In the genomic region with DNA sequence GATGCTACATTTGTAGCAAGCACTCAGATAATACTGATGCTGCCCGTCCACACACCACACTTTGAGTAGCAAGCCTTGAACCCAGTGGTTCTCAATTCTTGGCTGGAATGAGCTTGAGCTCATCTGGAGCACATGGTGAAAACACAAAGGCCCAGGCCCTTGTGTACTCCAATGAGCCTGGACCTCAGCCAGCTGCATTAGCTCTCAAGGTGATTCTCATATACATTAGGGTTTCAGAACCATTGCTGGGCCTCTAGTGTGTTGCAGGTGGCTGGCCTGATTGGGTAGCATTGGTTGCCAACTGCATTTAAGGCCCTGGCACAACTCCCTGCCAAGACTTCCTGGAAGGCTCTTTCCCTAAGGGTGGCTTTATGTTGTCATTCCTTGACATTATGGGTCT, we compare ENCODE assay signal across 15 cellular contexts.
"Had no signal": no experiment of that assay in that cellular context is flagged by ENCODE, and none has a peak within 500 bp of the region (broad histone marks: within the 10 kb centered on the region; RNA-seq: fewer than 3 reads in every experiment).

No MANE protein-coding gene starts in this region.

- H3K9me3 Mint-ChIP-seq: activated CD4-positive, alpha-beta T cell treated with anti-CD3 and anti-CD28 coated beads, Interleukin-2, amount 10 ng/mL, durations not matched to agents 7 days and 5 days; activated naive CD8-positive, alpha-beta T cell treated with anti-CD3 and anti-CD28 coated beads, Interleukin-2, amount 50 U/mL, for 24 hours; immature natural killer cell had no signal

- H3K9me3 ChIP-seq: ascending aorta, uterus had no signal

- H3K4me1 ChIP-seq: ascending aorta, parathyroid adenoma, uterus had no signal

- H3K27me3 ChIP-seq: ascending aorta, dorsolateral prefrontal cortex, uterus had no signal

- DNase-seq: activated B cell treated with CpG ODN at 0.5 μM for 24 hours; activated CD4-positive, alpha-beta T cell treated with anti-CD3 and anti-CD28 coated beads, Interleukin-2, amount 10 ng/mL, durations not matched to agents 7 days and 5 days; activated CD8-positive, alpha-beta memory T cell treated with anti-CD3 and anti-CD28 coated beads for 24 hours; activated naive CD4-positive, alpha-beta T cell treated with Interleukin-2 at 50 U/mL for 16 hours; activated naive CD8-positive, alpha-beta T cell treated with anti-CD3 and anti-CD28 coated beads, Interleukin-2, amount 50 U/mL, for 24 hours; dorsolateral prefrontal cortex; immature natural killer cell; left cardiac atrium; naive thymus-derived CD4-positive, alpha-beta T cell; retina; stimulated activated CD4-positive, alpha-beta T cell treated with anti-CD3 and anti-CD28 coated beads, Interleukin-4, amount 100 ng/mL, for 4 hours; uterus had no signal

- H3K27me3 Mint-ChIP-seq: activated B cell treated with CpG ODN at 0.5 μM for 24 hours; activated CD4-positive, alpha-beta T cell treated with anti-CD3 and anti-CD28 coated beads, Interleukin-2, amount 10 ng/mL, durations not matched to agents 7 days and 5 days; activated naive CD8-positive, alpha-beta T cell treated with anti-CD3 and anti-CD28 coated beads, Interleukin-2, amount 50 U/mL, for 24 hours; naive thymus-derived CD4-positive, alpha-beta T cell had no signal

- H3K4me3 Mint-ChIP-seq: activated B cell treated with CpG ODN at 0.5 μM for 24 hours; activated CD4-positive, alpha-beta T cell treated with anti-CD3 and anti-CD28 coated beads, Interleukin-2, amount 10 ng/mL, durations not matched to agents 7 days and 5 days; activated naive CD8-positive, alpha-beta T cell treated with anti-CD3 and anti-CD28 coated beads, Interleukin-2, amount 50 U/mL, for 24 hours; immature natural killer cell; naive thymus-derived CD4-positive, alpha-beta T cell had no signal

- H3K36me3 ChIP-seq: ascending aorta, uterus had no signal

- H3K27ac ChIP-seq: ascending aorta, dorsolateral prefrontal cortex, parathyroid adenoma, uterus had no signal

- H3K4me3 ChIP-seq: ascending aorta, dorsolateral prefrontal cortex, lung, uterus had no signal

- H3K9ac ChIP-seq: parathyroid adenoma had no signal

- H2AFZ ChIP-seq: parathyroid adenoma had no signal

- H3K27ac Mint-ChIP-seq: activated B cell treated with CpG ODN at 0.5 μM for 24 hours; activated naive CD8-positive, alpha-beta T cell treated with anti-CD3 and anti-CD28 coated beads, Interleukin-2, amount 50 U/mL, for 24 hours; immature natural killer cell had no signal

- H3K36me3 Mint-ChIP-seq: immature natural killer cell had no signal

- H3K79me2 ChIP-seq: parathyroid adenoma had no signal
